1 cellular context compared by ENCODE assay signal in genomic region chr15:51004103-51004536, GRCh38.
TF ChIP-seq lines count a peak whose summit lies in the region.

No MANE protein-coding gene starts in this region.

TF ChIP-seq in K562, 482 proteins besides CTCF, POLR2A, EP300 and RAD21 (continued from another document and continues in another):
- TF ChIP-seq SAFB2 (IDR thresholded peaks at IDR 0.05; ENCODE audit: borderline replicate concordance, low read depth, low read length, severe bottlenecking) = no peak
- no peak for TF ChIP-seq ZBTB2 (IDR thresholded peaks at IDR 0.05)
- TF ChIP-seq XRCC5 (IDR thresholded peaks at IDR 0.05; ENCODE audit: low read depth, low read length) = no peak
- TF ChIP-seq HCFC1 (IDR thresholded peaks at IDR 0.05; ENCODE audit: low read depth, low read length) = no peak
- TF ChIP-seq, protein P1, sequence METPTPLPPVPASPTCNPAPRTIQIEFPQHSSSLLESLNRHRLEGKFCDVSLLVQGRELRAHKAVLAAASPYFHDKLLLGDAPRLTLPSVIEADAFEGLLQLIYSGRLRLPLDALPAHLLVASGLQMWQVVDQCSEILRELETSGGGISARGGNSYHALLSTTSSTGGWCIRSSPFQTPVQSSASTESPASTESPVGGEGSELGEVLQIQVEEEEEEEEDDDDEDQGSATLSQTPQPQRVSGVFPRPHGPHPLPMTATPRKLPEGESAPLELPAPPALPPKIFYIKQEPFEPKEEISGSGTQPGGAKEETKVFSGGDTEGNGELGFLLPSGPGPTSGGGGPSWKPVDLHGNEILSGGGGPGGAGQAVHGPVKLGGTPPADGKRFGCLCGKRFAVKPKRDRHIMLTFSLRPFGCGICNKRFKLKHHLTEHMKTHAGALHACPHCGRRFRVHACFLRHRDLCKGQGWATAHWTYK (CRISPR knock-in tag; IDR thresholded peaks at IDR 0.05) = no peak
- no peak for TF ChIP-seq RBBP5 (IDR thresholded peaks at IDR 0.05; ENCODE audit: borderline replicate concordance, insufficient read depth, low read length, poor library complexity, severe bottlenecking)
- TF ChIP-seq MTA1 (IDR thresholded peaks at IDR 0.05; ENCODE audit: borderline replicate concordance) = 0 out of 2 replicates have a peak, but pooled peaks have one; percentile 59
- no peak for TF ChIP-seq ESRRB (CRISPR knock-in tag; IDR thresholded peaks at IDR 0.05; ENCODE audit: borderline replicate concordance)
- TF ChIP-seq PKNOX1 (IDR thresholded peaks at IDR 0.05) = peak; percentile 79
- TF ChIP-seq IRF2 (CRISPR knock-in tag; IDR thresholded peaks at IDR 0.05) = no peak
- no peak for TF ChIP-seq TCF7L2 (IDR thresholded peaks at IDR 0.05; ENCODE audit: low read depth, low read length)
- peak; percentile 37 for TF ChIP-seq TAF9B (IDR thresholded peaks at IDR 0.05; ENCODE audit: partially characterized antibody)
- 0 out of 2 replicates have a peak, but pooled peaks have one; percentile 53 for TF ChIP-seq TARDBP (IDR thresholded peaks at IDR 0.05)
- peak; percentile 87 for TF ChIP-seq SMARCE1 (IDR thresholded peaks at IDR 0.05)
- TF ChIP-seq FOSL1 (tag; conservative IDR thresholded peaks at IDR 0.05) = peak; percentile 45; the same call in 1 of the 2 replicates
- TF ChIP-seq NFIC (IDR thresholded peaks at IDR 0.05) = peak; percentile 40; the same call in 1 of the 2 replicates
- TF ChIP-seq, protein P2, sequence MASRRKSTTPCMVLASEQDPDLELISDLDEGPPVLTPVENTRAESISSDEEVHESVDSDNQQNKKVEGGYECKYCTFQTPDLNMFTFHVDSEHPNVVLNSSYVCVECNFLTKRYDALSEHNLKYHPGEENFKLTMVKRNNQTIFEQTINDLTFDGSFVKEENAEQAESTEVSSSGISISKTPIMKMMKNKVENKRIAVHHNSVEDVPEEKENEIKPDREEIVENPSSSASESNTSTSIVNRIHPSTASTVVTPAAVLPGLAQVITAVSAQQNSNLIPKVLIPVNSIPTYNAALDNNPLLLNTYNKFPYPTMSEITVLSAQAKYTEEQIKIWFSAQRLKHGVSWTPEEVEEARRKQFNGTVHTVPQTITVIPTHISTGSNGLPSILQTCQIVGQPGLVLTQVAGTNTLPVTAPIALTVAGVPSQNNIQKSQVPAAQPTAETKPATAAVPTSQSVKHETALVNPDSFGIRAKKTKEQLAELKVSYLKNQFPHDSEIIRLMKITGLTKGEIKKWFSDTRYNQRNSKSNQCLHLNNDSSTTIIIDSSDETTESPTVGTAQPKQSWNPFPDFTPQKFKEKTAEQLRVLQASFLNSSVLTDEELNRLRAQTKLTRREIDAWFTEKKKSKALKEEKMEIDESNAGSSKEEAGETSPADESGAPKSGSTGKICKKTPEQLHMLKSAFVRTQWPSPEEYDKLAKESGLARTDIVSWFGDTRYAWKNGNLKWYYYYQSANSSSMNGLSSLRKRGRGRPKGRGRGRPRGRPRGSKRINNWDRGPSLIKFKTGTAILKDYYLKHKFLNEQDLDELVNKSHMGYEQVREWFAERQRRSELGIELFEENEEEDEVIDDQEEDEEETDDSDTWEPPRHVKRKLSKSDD (conservative IDR thresholded peaks at IDR 0.05; ENCODE audit: low read length) = no peak
- peak; percentile 66 for TF ChIP-seq NFE2 (IDR thresholded peaks at IDR 0.05; ENCODE audit: low read depth)
- peak; percentile 79 to 86 for TF ChIP-seq KDM1A (IDR thresholded peaks at IDR 0.05)
- TF ChIP-seq, protein P3, sequence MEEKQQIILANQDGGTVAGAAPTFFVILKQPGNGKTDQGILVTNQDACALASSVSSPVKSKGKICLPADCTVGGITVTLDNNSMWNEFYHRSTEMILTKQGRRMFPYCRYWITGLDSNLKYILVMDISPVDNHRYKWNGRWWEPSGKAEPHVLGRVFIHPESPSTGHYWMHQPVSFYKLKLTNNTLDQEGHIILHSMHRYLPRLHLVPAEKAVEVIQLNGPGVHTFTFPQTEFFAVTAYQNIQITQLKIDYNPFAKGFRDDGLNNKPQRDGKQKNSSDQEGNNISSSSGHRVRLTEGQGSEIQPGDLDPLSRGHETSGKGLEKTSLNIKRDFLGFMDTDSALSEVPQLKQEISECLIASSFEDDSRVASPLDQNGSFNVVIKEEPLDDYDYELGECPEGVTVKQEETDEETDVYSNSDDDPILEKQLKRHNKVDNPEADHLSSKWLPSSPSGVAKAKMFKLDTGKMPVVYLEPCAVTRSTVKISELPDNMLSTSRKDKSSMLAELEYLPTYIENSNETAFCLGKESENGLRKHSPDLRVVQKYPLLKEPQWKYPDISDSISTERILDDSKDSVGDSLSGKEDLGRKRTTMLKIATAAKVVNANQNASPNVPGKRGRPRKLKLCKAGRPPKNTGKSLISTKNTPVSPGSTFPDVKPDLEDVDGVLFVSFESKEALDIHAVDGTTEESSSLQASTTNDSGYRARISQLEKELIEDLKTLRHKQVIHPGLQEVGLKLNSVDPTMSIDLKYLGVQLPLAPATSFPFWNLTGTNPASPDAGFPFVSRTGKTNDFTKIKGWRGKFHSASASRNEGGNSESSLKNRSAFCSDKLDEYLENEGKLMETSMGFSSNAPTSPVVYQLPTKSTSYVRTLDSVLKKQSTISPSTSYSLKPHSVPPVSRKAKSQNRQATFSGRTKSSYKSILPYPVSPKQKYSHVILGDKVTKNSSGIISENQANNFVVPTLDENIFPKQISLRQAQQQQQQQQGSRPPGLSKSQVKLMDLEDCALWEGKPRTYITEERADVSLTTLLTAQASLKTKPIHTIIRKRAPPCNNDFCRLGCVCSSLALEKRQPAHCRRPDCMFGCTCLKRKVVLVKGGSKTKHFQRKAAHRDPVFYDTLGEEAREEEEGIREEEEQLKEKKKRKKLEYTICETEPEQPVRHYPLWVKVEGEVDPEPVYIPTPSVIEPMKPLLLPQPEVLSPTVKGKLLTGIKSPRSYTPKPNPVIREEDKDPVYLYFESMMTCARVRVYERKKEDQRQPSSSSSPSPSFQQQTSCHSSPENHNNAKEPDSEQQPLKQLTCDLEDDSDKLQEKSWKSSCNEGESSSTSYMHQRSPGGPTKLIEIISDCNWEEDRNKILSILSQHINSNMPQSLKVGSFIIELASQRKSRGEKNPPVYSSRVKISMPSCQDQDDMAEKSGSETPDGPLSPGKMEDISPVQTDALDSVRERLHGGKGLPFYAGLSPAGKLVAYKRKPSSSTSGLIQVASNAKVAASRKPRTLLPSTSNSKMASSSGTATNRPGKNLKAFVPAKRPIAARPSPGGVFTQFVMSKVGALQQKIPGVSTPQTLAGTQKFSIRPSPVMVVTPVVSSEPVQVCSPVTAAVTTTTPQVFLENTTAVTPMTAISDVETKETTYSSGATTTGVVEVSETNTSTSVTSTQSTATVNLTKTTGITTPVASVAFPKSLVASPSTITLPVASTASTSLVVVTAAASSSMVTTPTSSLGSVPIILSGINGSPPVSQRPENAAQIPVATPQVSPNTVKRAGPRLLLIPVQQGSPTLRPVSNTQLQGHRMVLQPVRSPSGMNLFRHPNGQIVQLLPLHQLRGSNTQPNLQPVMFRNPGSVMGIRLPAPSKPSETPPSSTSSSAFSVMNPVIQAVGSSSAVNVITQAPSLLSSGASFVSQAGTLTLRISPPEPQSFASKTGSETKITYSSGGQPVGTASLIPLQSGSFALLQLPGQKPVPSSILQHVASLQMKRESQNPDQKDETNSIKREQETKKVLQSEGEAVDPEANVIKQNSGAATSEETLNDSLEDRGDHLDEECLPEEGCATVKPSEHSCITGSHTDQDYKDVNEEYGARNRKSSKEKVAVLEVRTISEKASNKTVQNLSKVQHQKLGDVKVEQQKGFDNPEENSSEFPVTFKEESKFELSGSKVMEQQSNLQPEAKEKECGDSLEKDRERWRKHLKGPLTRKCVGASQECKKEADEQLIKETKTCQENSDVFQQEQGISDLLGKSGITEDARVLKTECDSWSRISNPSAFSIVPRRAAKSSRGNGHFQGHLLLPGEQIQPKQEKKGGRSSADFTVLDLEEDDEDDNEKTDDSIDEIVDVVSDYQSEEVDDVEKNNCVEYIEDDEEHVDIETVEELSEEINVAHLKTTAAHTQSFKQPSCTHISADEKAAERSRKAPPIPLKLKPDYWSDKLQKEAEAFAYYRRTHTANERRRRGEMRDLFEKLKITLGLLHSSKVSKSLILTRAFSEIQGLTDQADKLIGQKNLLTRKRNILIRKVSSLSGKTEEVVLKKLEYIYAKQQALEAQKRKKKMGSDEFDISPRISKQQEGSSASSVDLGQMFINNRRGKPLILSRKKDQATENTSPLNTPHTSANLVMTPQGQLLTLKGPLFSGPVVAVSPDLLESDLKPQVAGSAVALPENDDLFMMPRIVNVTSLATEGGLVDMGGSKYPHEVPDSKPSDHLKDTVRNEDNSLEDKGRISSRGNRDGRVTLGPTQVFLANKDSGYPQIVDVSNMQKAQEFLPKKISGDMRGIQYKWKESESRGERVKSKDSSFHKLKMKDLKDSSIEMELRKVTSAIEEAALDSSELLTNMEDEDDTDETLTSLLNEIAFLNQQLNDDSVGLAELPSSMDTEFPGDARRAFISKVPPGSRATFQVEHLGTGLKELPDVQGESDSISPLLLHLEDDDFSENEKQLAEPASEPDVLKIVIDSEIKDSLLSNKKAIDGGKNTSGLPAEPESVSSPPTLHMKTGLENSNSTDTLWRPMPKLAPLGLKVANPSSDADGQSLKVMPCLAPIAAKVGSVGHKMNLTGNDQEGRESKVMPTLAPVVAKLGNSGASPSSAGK (IDR thresholded peaks at IDR 0.05) = peak; percentile 30; the same call in 1 of the 2 replicates
- TF ChIP-seq, protein P4, sequence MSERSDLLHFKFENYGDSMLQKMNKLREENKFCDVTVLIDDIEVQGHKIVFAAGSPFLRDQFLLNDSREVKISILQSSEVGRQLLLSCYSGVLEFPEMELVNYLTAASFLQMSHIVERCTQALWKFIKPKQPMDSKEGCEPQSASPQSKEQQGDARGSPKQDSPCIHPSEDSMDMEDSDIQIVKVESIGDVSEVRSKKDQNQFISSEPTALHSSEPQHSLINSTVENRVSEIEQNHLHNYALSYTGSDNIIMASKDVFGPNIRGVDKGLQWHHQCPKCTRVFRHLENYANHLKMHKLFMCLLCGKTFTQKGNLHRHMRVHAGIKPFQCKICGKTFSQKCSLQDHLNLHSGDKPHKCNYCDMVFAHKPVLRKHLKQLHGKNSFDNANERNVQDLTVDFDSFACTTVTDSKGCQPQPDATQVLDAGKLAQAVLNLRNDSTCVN (CRISPR knock-in tag; IDR thresholded peaks at IDR 0.05) = no peak
- 0 out of 2 replicates have a peak, but pooled peaks have one; percentile 7 for TF ChIP-seq IRF9 (tag; IDR thresholded peaks at IDR 0.05)
- TF ChIP-seq ZNF445 (CRISPR knock-in tag; IDR thresholded peaks at IDR 0.05; ENCODE audit: low read depth) = no peak
- TF ChIP-seq CEBPG (CRISPR knock-in tag; IDR thresholded peaks at IDR 0.05) = peak; percentile 93
- TF ChIP-seq CEBPG (tag; conservative IDR thresholded peaks at IDR 0.05 in 1 of 2, IDR thresholded peaks at IDR 0.05 in 1 of 2) = peak; percentile 86 to 95
- no peak for TF ChIP-seq SUPT5H (IDR thresholded peaks at IDR 0.05)
- no peak for TF ChIP-seq ZNF785 (CRISPR knock-in tag; IDR thresholded peaks at IDR 0.05)
- TF ChIP-seq GTF3C2 (IDR thresholded peaks at IDR 0.05; ENCODE audit: borderline replicate concordance, extremely low read depth, insufficient read length) = no peak
- TF ChIP-seq SRF (CRISPR knock-in tag; IDR thresholded peaks at IDR 0.05) = no peak
- no peak for TF ChIP-seq MTF1 (CRISPR knock-in tag; IDR thresholded peaks at IDR 0.05; ENCODE audit: borderline replicate concordance)
- TF ChIP-seq RHOXF2B (CRISPR knock-in tag; conservative IDR thresholded peaks at IDR 0.05) = no peak
- no peak for TF ChIP-seq ZNF766 (CRISPR knock-in tag; conservative IDR thresholded peaks at IDR 0.05)
